35 cellular contexts compared by ENCODE assay signal in genomic region chr3:135853981-135854380, GRCh38.
"Had no signal": no experiment of that assay in that cellular context is flagged by ENCODE, and none has a peak within 500 bp of the region (broad histone marks: within the 10 kb centered on the region; RNA-seq: fewer than 3 reads in every experiment).

No MANE protein-coding gene starts in this region.

- H3K4me3 Mint-ChIP-seq: activated B cell treated with CpG ODN at 0.5 μM for 24 hours; activated CD8-positive, alpha-beta T cell treated with anti-CD3 and anti-CD28 coated beads for 36 hours; activated naive CD8-positive, alpha-beta T cell; activated T-cell treated with anti-CD3 and anti-CD28 coated beads, Interleukin-2, amount 50 U/mL, for 4 hours; activated T-helper 17 cell treated with anti-CD3 and anti-CD28 coated beads, Interleukin-2, amount 50 U/mL, for 72 hours; brain; dendritic cell treated with granulocyte-macrophage colony-stimulating factor and Interleukin-4, amounts not matched to agents 40 ng/mL and 50 ng/mL, for 4 days; T-helper 17 cell; T-helper 2 cell treated with Interferon-gamma antibody and Interleukin-4, amounts not matched to agents 5 μg/mL and 100 μg/mL, for 36 hours had no signal

- H3K27ac ChIP-seq: breast epithelium, cardiac muscle cell, coronary artery, dorsolateral prefrontal cortex, esophagus muscularis mucosa, WERI-Rb-1 had no signal

- H3K27me3 Mint-ChIP-seq: activated B cell treated with CpG ODN at 0.5 μM for 24 hours; activated CD8-positive, alpha-beta T cell treated with anti-CD3 and anti-CD28 coated beads for 36 hours; brain; dendritic cell treated with granulocyte-macrophage colony-stimulating factor and Interleukin-4, amounts not matched to agents 40 ng/mL and 50 ng/mL, for 4 days had no signal

- H3K4me1 ChIP-seq: breast epithelium, esophagus muscularis mucosa had no signal

- H3K27ac Mint-ChIP-seq: activated B cell treated with CpG ODN at 0.5 μM for 24 hours; activated CD8-positive, alpha-beta T cell treated with anti-CD3 and anti-CD28 coated beads for 36 hours; activated naive CD8-positive, alpha-beta T cell; activated T-helper 17 cell treated with anti-CD3 and anti-CD28 coated beads, Interleukin-2, amount 50 U/mL, for 72 hours; dendritic cell treated with granulocyte-macrophage colony-stimulating factor and Interleukin-4, amounts not matched to agents 40 ng/mL and 50 ng/mL, for 4 days; T-helper 17 cell; T-helper 2 cell treated with Interferon-gamma antibody and Interleukin-4, amounts not matched to agents 5 μg/mL and 100 μg/mL, for 36 hours had no signal

- H3K4me3 ChIP-seq: breast epithelium, cardiac muscle cell, coronary artery, dorsolateral prefrontal cortex, esophagus muscularis mucosa had no signal

- H3K9me3 Mint-ChIP-seq: activated B cell treated with CpG ODN at 0.5 μM for 24 hours; activated CD8-positive, alpha-beta T cell treated with anti-CD3 and anti-CD28 coated beads for 36 hours; activated T-cell treated with anti-CD3 and anti-CD28 coated beads, Interleukin-2, amount 50 U/mL, for 4 hours; activated T-helper 17 cell treated with anti-CD3 and anti-CD28 coated beads, Interleukin-2, amount 50 U/mL, for 72 hours; brain; dendritic cell treated with granulocyte-macrophage colony-stimulating factor and Interleukin-4, amounts not matched to agents 40 ng/mL and 50 ng/mL, for 4 days; T-helper 2 cell treated with Interferon-gamma antibody and Interleukin-4, amounts not matched to agents 5 μg/mL and 100 μg/mL, for 36 hours had no signal

- H3K36me3 Mint-ChIP-seq: activated naive CD8-positive, alpha-beta T cell; brain had no signal

- H3K9me3 ChIP-seq: breast epithelium, esophagus muscularis mucosa had no signal

- FAIRE-seq: frontal cortex had no signal

- H3K4me1 Mint-ChIP-seq: activated B cell treated with CpG ODN at 0.5 μM for 24 hours; activated T-helper 17 cell treated with anti-CD3 and anti-CD28 coated beads, Interleukin-2, amount 50 U/mL, for 72 hours; T-helper 17 cell had no signal

- H3K27me3 ChIP-seq: breast epithelium, cardiac muscle cell had no signal

- H3K36me3 ChIP-seq: breast epithelium, cardiac muscle cell, esophagus muscularis mucosa, WERI-Rb-1 had no signal

- DNase-seq: activated B cell treated with CpG ODN at 0.5 μM for 24 hours; activated CD4-positive, alpha-beta T cell treated with anti-CD3 and anti-CD28 coated beads for 48 hours; activated CD4-positive, alpha-beta T cell treated with anti-CD3 and anti-CD28 coated beads, Interleukin-2, amount 50 U/mL, for 1 hour; activated CD4-positive, alpha-beta T cell treated with anti-CD3 and anti-CD28 coated beads, Interleukin-2, amount 50 U/mL, for 48 hours; activated CD8-positive, alpha-beta memory T cell treated with anti-CD3 and anti-CD28 coated beads for 24 hours; activated CD8-positive, alpha-beta T cell treated with anti-CD3 and anti-CD28 coated beads for 36 hours; activated effector memory CD4-positive, alpha-beta T cell treated with Interleukin-2 at 50 U/mL for 16 hours; activated gamma-delta T cell treated with Interleukin-2 at 50 U/mL for 16 hours; activated naive CD4-positive, alpha-beta T cell treated with anti-CD3 and anti-CD28 coated beads, Interleukin-2, amount 50 U/mL, for 16 hours; activated naive CD4-positive, alpha-beta T cell treated with Interleukin-2 at 50 U/mL for 16 hours; activated T-cell treated with anti-CD3 and anti-CD28 coated beads, Interleukin-2, amount 50 U/mL, for 4 hours; amniotic stem cell; anterior cingulate cortex; central memory CD4-positive, alpha-beta T cell; cerebellar nuclear complex; dorsolateral prefrontal cortex; effector memory CD4-positive, alpha-beta T cell; erythroblast; foreskin fibroblast; head of caudate nucleus; hippocampal formation; T-helper 17 cell; T1000; WERI-Rb-1 had no signal

- ATAC-seq: activated CD4-positive, CD25-positive, alpha-beta regulatory T cell treated with anti-CD3 and anti-CD28 coated beads, Interleukin-2, amount 50 U/mL, for 24 hours; activated CD8-positive, alpha-beta T cell treated with anti-CD3 and anti-CD28 coated beads for 36 hours; activated T-cell treated with anti-CD3 and anti-CD28 coated beads, Interleukin-2, amount 50 U/mL, for 4 hours; activated T-helper 17 cell treated with anti-CD3 and anti-CD28 coated beads, Interleukin-2, amount 50 U/mL, for 72 hours; T-helper 17 cell had no signal
